8 cellular contexts compared by ENCODE assay signal in genomic region chr17:75514299-75515228, GRCh38. TPM values are rescaled to one million over a fixed set of nuclear protein-coding genes. Genes with fewer than 3 reads are reported as not detected.
DNase-seq lines count a peak whose midpoint lies in the region; ATAC-seq and TF ChIP-seq lines count a peak whose summit lies in the region.

No MANE protein-coding gene starts in this region.

- ATAC-seq in heart right ventricle (peak in 2 of 8 donors; percentile 0 to 9), sciatic nerve (peak; percentile 3), GM19452 (IDR thresholded peaks at IDR 0.05; ENCODE audit: unreplicated experiment) (no peak), HG03354 (IDR thresholded peaks at IDR 0.05; ENCODE audit: poor library complexity, severe bottlenecking, unreplicated experiment) (no peak)

- no peak for DNase-seq in T-helper 2 cell treated with Interferon-gamma antibody and Interleukin-4, amounts not matched to agents 5 μg/mL and 100 μg/mL, for 36 hours (ENCODE audit: low spot score)
- DNase-seq in T-helper 2 cell: no peak
- DNase-seq in activated T-cell treated with anti-CD3 and anti-CD28 coated beads, Interleukin-2, amount 50 U/mL, for 24 hours: peak; percentile 42
- peak in 1 of 2 donors; percentile 42 for DNase-seq in heart right ventricle
- peak; percentile 76 for DNase-seq in sciatic nerve (ENCODE audit: low spot score)
- DNase-seq in NCI-H1930 (lab: John Stamatoyannopoulos, UW): no peak

- H3K4me1 ChIP-seq in heart right ventricle: peaks cover 27 to 69% (median 61%) of the 10 kb centered on the region in 9 donors

- peaks cover 9% of the 10 kb centered on the region for H3K27me3 Mint-ChIP-seq in T-helper 2 cell treated with Interferon-gamma antibody and Interleukin-4, amounts not matched to agents 5 μg/mL and 100 μg/mL, for 36 hours (ENCODE audit: low read depth)
- peaks cover 3% of the 10 kb centered on the region for H3K27me3 Mint-ChIP-seq in activated T-cell treated with anti-CD3 and anti-CD28 coated beads, Interleukin-2, amount 50 U/mL, for 24 hours

- no peak for TF ChIP-seq CTCF in heart right ventricle (IDR thresholded peaks at IDR 0.05)

- intact Hi-C loops in heart right ventricle (cut with DNase I) (loop anchor here in 9 of 10 donors (1.0 to 10.0 kb wide), 7 partner anchors 37 to 90 kb away; partner anchors contain the start of gene MYO15B (in 5 of the 9)), sciatic nerve (cut with DNase I) (loop anchor here (5.0 kb wide), 1 partner anchor 87 kb away; no protein-coding TSS in a partner anchor)

- H3K9me3 ChIP-seq in heart right ventricle: no peaks in the 10 kb centered on the region

- peak overlapping the region; percentile 32 for H3K4me3 Mint-ChIP-seq in T-helper 2 cell treated with Interferon-gamma antibody and Interleukin-4, amounts not matched to agents 5 μg/mL and 100 μg/mL, for 36 hours
- peak overlapping the region; percentile 65 for H3K4me3 Mint-ChIP-seq in activated T-cell treated with anti-CD3 and anti-CD28 coated beads, Interleukin-2, amount 50 U/mL, for 24 hours

- peaks cover 18% of the 10 kb centered on the region for H3K4me1 Mint-ChIP-seq in T-helper 2 cell treated with Interferon-gamma antibody and Interleukin-4, amounts not matched to agents 5 μg/mL and 100 μg/mL, for 36 hours (ENCODE audit: low read depth)
- peaks cover 26% of the 10 kb centered on the region for H3K4me1 Mint-ChIP-seq in activated T-cell treated with anti-CD3 and anti-CD28 coated beads, Interleukin-2, amount 50 U/mL, for 24 hours (ENCODE audit: low read depth)

- peak overlapping the region; percentile 81 to 98 (median 92) for H3K27ac ChIP-seq in heart right ventricle

- no peaks in the 10 kb centered on the region for H3K9me3 Mint-ChIP-seq in T-helper 2 cell treated with Interferon-gamma antibody and Interleukin-4, amounts not matched to agents 5 μg/mL and 100 μg/mL, for 36 hours
- no peaks in the 10 kb centered on the region for H3K9me3 Mint-ChIP-seq in activated T-cell treated with anti-CD3 and anti-CD28 coated beads, Interleukin-2, amount 50 U/mL, for 24 hours

- H3K4me3 ChIP-seq in heart right ventricle: peak overlapping the region; percentile 79 to 98 (median 93)

- no peak overlapping the region for H3K27ac Mint-ChIP-seq in T-helper 2 cell treated with Interferon-gamma antibody and Interleukin-4, amounts not matched to agents 5 μg/mL and 100 μg/mL, for 36 hours
- no peak overlapping the region for H3K27ac Mint-ChIP-seq in activated T-cell treated with anti-CD3 and anti-CD28 coated beads, Interleukin-2, amount 50 U/mL, for 24 hours

- H3K36me3 ChIP-seq in heart right ventricle: peaks cover 0 to 51% (median 3%) of the 10 kb centered on the region in 9 donors

- 2% methylated on average over 38 to 39 of the region's 39 CpGs for WGBS in heart right ventricle, 2 donors

- H3K36me3 Mint-ChIP-seq in T-helper 2 cell treated with Interferon-gamma antibody and Interleukin-4, amounts not matched to agents 5 μg/mL and 100 μg/mL, for 36 hours (ENCODE audit: low read depth): peaks cover 10% of the 10 kb centered on the region
- H3K36me3 Mint-ChIP-seq in activated T-cell treated with anti-CD3 and anti-CD28 coated beads, Interleukin-2, amount 50 U/mL, for 24 hours (ENCODE audit: low read depth): peaks cover 22% of the 10 kb centered on the region

- peaks cover 0 to 13% (median 0%) of the 10 kb centered on the region in 7 donors for H3K27me3 ChIP-seq in heart right ventricle

RNA-seq across cellular contexts. Expression of gene CASKIN2, which starts 0.8 kb away (rescaled TPM):
- total RNA-seq in heart right ventricle (10 to 100 TPM; 29.0 to 59.2 (median 37.2) TPM), sciatic nerve (127 TPM)
- 10 to 100 TPM; 17.6 to 31.2 TPM for polyA plus RNA-seq in heart right ventricle

RNA-seq across cellular contexts. Expression of gene TSEN54, which starts 1.8 kb away (rescaled TPM):
- total RNA-seq in heart right ventricle: 1 to 10 TPM; 4.2 to 9.9 (median 6.1) TPM
- 10 to 100 TPM; 13.6 to 18.1 TPM for polyA plus RNA-seq in heart right ventricle
- 26.1 TPM for total RNA-seq in sciatic nerve

RNA-seq across cellular contexts. Expression of gene LLGL2, which starts 10.9 kb away (rescaled TPM):
- 1 to 10 TPM; 1.1 to 5.0 (median 2.6) TPM for total RNA-seq in heart right ventricle
- 10 to 100 TPM in 1 of 2 donors, 1 to 10 TPM in 1; 5.6 to 14.8 TPM for polyA plus RNA-seq in heart right ventricle
- 11.0 TPM for total RNA-seq in sciatic nerve

RNA-seq across cellular contexts. Expression of gene TMEM94, which starts 58.1 kb away (rescaled TPM):
- 10 to 100 TPM; 29.0 to 66.7 (median 41.3) TPM for total RNA-seq in heart right ventricle
- polyA plus RNA-seq in heart right ventricle: 10 to 100 TPM; 25.6 to 56.1 TPM
- total RNA-seq in sciatic nerve: 86.8 TPM

Comparison
In these comparisons a context has a peak if more than half of its experiments do, and no peak if none do; other contexts are left out.
1. DNase-seq: peak in activated T-cell treated with anti-CD3 and anti-CD28 coated beads, Interleukin-2, amount 50 U/mL, for 24 hours (single experiment) and sciatic nerve (single experiment); none in T-helper 2 cell treated with Interferon-gamma antibody and Interleukin-4, amounts not matched to agents 5 μg/mL and 100 μg/mL, for 36 hours (single experiment), T-helper 2 cell (0 of 5) and NCI-H1930 (0 of 2).